In genomic region chr16:63466-63865, GRCh38 we compare ENCODE assay signal across 22 cellular contexts.
"Had no signal": no experiment of that assay in that cellular context is flagged by ENCODE, and none has a peak within 500 bp of the region (broad histone marks: within the 10 kb centered on the region; RNA-seq: fewer than 3 reads in every experiment).

No MANE protein-coding gene starts in this region.

- H2AFZ ChIP-seq: PC-9 had no signal

- H3K27me3 ChIP-seq: brain microvascular endothelial cell had no signal

- ATAC-seq: activated T-cell treated with anti-CD3 and anti-CD28 coated beads, Interleukin-2, amount 50 U/mL, for 72 hours; T-cell had no signal

- FAIRE-seq: TTC549 had no signal

- H3K27ac ChIP-seq: brain microvascular endothelial cell, PC-9, SK-N-MC, VCaP had no signal

- H3K4me2 ChIP-seq: PC-9 had no signal

- H3K4me3 ChIP-seq: PC-9, SK-N-MC had no signal

- DNase-seq: activated CD4-positive, alpha-beta memory T cell treated with anti-CD3 and anti-CD28 coated beads for 36 hours; activated CD4-positive, alpha-beta T cell treated with anti-CD3 and anti-CD28 coated beads, Interleukin-2, amount 10 ng/mL, durations not matched to agents 7 days and 5 days; activated CD4-positive, CD25-positive, alpha-beta regulatory T cell; activated gamma-delta T cell treated with Interleukin-2 at 50 U/mL for 16 hours; activated naive CD4-positive, alpha-beta T cell treated with anti-CD3 and anti-CD28 coated beads, Interleukin-2, amount 10 ng/mL, durations not matched to agents 7 days and 5 days; activated naive CD8-positive, alpha-beta T cell treated with anti-CD3 and anti-CD28 coated beads for 36 hours; activated T-cell treated with anti-CD3 and anti-CD28 coated beads for 4 hours; activated T-cell treated with anti-CD3 and anti-CD28 coated beads, Interleukin-2, amount 50 U/mL, for 72 hours; brain microvascular endothelial cell; Kasumi-1; KBM-7; NCI-H1105 treated with DMSO at 0.1 percent for 48 hours; NCI-H1436 treated with DMSO at 0.1 percent for 48 hours; NCI-H446; NCI-H524; PC-9; T-cell; T-helper 2 cell; T1000 had no signal
